Comparison of ENCODE assay signal across 8 cellular contexts in genomic region chr12:8609061-8609570, GRCh38. TPM values are rescaled to one million over a fixed set of nuclear protein-coding genes. Genes with fewer than 3 reads are reported as not detected.
DNase-seq lines count a peak whose midpoint lies in the region; ATAC-seq, FAIRE-seq and TF ChIP-seq lines count a peak whose summit lies in the region.

No MANE protein-coding gene starts in this region.

- H3K36me3 ChIP-seq in BLaER1 = no peaks in the 10 kb centered on the region
- no peaks in the 10 kb centered on the region for H3K36me3 ChIP-seq in brain microvascular endothelial cell (replicated peaks)

- DNase-seq in GM12891 (ENCODE audit: insufficient read length, low spot score) = no peak
- DNase-seq in NCI-H524 (lab: John Stamatoyannopoulos, UW) = peak; percentile 7 to 32
- peak; percentile 31 for DNase-seq in brain microvascular endothelial cell
- no peak for DNase-seq in left lobe of liver (ENCODE audit: low spot score)
- no peak for DNase-seq in stimulated activated CD4-positive, alpha-beta T cell treated with anti-CD3 and anti-CD28 coated beads, Interleukin-2, amount 100 ng/mL, for 24 hours
- no peak for DNase-seq in DMS153 treated with DMSO at 0.1 percent for 48 hours (lab: John Stamatoyannopoulos, UW; ENCODE audit: unreplicated experiment)

- TF ChIP-seq POLR2A in GM12891 (IDR thresholded peaks at IDR 0.05; ENCODE audit: low read depth, low read length) = peak; percentile 74

- H3K4me1 ChIP-seq in BLaER1 = peaks cover 44% of the 10 kb centered on the region

- peak; percentile 84 for TF ChIP-seq CTCF in brain microvascular endothelial cell (IDR thresholded peaks at IDR 0.05; ENCODE audit: low read depth, low read length, missing control alignments)

- peak overlapping the region; percentile 61 for H3K4me2 ChIP-seq in BLaER1

- peak; percentile 95 for ATAC-seq in left lobe of liver
- no peak for ATAC-seq in GM21528 (IDR thresholded peaks at IDR 0.05; ENCODE audit: low FRiP score, unreplicated experiment)

- H3K27me3 ChIP-seq in BLaER1 (no peaks in the 10 kb centered on the region), brain microvascular endothelial cell (replicated peaks) (no peaks in the 10 kb centered on the region)

- peak; percentile 9 for FAIRE-seq in GM12891 (lab: Jason Lieb, UNC)

- H3K9ac ChIP-seq in BLaER1 = no peak overlapping the region

- no peaks in the 10 kb centered on the region for H4K20me1 ChIP-seq in BLaER1

- H3K9me3 ChIP-seq in BLaER1 = no peaks in the 10 kb centered on the region; the same call in 1 of the 2 replicates

- H3K4me3 ChIP-seq in BLaER1 = no peak overlapping the region
- H3K4me3 ChIP-seq in brain microvascular endothelial cell (ENCODE audit: low read depth, low read length) = no peak overlapping the region

- in situ Hi-C loops in brain microvascular endothelial cell (cut with HindIII; ENCODE audit: low pct_ligation_motif_present, low sequenced_read_pairs) = no loop called here

- H3K27ac ChIP-seq in BLaER1 (no peak overlapping the region), brain microvascular endothelial cell (no peak overlapping the region)

TF ChIP-seq in GM12891, 5 proteins besides CTCF, POLR2A, EP300 and RAD21:
- TF ChIP-seq TAF1 (IDR thresholded peaks at IDR 0.05; ENCODE audit: low read depth, low read length) = no peak
- TF ChIP-seq POLR2AphosphoS5 (IDR thresholded peaks at IDR 0.05; ENCODE audit: low read depth, low read length) = peak; percentile 70

RNA-seq across cellular contexts. Expression of gene AICDA, which starts 3.5 kb away (rescaled TPM):
- 39.5 TPM for polyA plus RNA-seq in GM12891 (2012; ENCODE audit: low read depth, missing spikeins)
- total RNA-seq in left lobe of liver = not detected

RNA-seq across cellular contexts. Expression of gene MFAP5, which starts 53.5 kb away (rescaled TPM):
- polyA plus RNA-seq in GM12891 (2012; ENCODE audit: low read depth, missing spikeins) = 0.09 TPM
- not detected for total RNA-seq in left lobe of liver

Comparison
In these comparisons a context has a peak if more than half of its experiments do, and no peak if none do; other contexts are left out.
1. DNase-seq: peak in NCI-H524 (2 of 2) and brain microvascular endothelial cell (single experiment); none in GM12891 (single experiment), left lobe of liver (single experiment), stimulated activated CD4-positive, alpha-beta T cell treated with anti-CD3 and anti-CD28 coated beads, Interleukin-2, amount 100 ng/mL, for 24 hours (0 of 2) and DMS153 treated with DMSO at 0.1 percent for 48 hours (single experiment).